Comparison of ENCODE assay signal across 8 cellular contexts in the genomic region with DNA sequence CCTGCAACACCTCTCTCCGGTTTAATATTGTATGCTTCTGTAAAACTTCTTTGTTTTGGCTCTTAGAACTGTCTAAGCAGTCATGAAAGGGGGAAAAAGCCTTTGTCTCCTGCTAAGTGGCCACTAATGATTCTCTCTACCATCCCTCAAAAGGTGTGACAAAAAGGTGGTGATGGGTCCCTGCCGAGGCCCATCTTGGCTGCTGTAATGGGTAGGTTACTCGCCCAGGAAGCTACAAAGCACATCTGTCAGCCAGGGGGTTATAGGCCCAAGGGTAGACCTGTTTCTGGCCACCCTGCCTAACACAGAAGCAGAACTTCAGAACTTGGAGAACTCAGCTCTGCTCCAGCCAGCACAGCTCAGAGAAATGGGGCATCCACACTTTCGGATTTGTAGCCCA. TPM values are rescaled to one million over a fixed set of nuclear protein-coding genes. Genes with fewer than 3 reads are reported as not detected.
DNase-seq lines count a peak whose midpoint lies in the region; ATAC-seq and TF ChIP-seq lines count a peak whose summit lies in the region.

No MANE protein-coding gene starts in this region.

- no peaks in the 10 kb centered on the region; the same call in 1 of the 2 replicates for H4K20me1 ChIP-seq in MM.1S (ENCODE audit: insufficient read depth, low read length)

- H3K4me3 ChIP-seq in AG09309 (ENCODE audit: control insufficient read depth, low read depth, low read length) = peak overlapping the region; percentile 81
- no peak overlapping the region for H3K4me3 ChIP-seq in MM.1S (ENCODE audit: low read length)

- H3K4me3 Mint-ChIP-seq in dendritic cell treated with granulocyte-macrophage colony-stimulating factor and Interleukin-4, amounts not matched to agents 40 ng/mL and 50 ng/mL, for 4 days = peak overlapping the region; percentile 82
- H3K4me3 Mint-ChIP-seq in natural killer cell = peak overlapping the region; percentile 92

- peaks cover 57% of the 10 kb centered on the region for H3K4me1 Mint-ChIP-seq in dendritic cell treated with granulocyte-macrophage colony-stimulating factor and Interleukin-4, amounts not matched to agents 40 ng/mL and 50 ng/mL, for 4 days (ENCODE audit: low read depth)
- H3K4me1 Mint-ChIP-seq in natural killer cell = peaks cover 32 to 56% of the 10 kb centered on the region in 2 donors

- H3K9ac ChIP-seq in MM.1S (ENCODE audit: low read length) = no peak overlapping the region

- H3K27ac ChIP-seq in MM.1S (ENCODE audit: low read length) = no peak overlapping the region

- no peaks in the 10 kb centered on the region for H3K9me3 ChIP-seq in MM.1S (replicated peaks; ENCODE audit: insufficient read depth, low read length)

- H3K79me2 ChIP-seq in MM.1S (ENCODE audit: low read length) = peaks cover 62% of the 10 kb centered on the region

- TF ChIP-seq CTCF in AG09309 (IDR thresholded peaks at IDR 0.05; ENCODE audit: control insufficient read depth, insufficient read depth, low read depth, low read length, missing control alignments) = no peak
- no peak for TF ChIP-seq CTCF in MM.1S (IDR thresholded peaks at IDR 0.05; ENCODE audit: low read length)
- no peak for TF ChIP-seq CTCF in natural killer cell (IDR thresholded peaks at IDR 0.05)

- no peaks in the 10 kb centered on the region for H3K36me3 ChIP-seq in MM.1S (replicated peaks; ENCODE audit: insufficient read depth, low read length)

- peak overlapping the region; percentile 74; the same call in 1 of the 2 replicates for H3K4me2 ChIP-seq in MM.1S (ENCODE audit: low read depth, low read length)

- no peak overlapping the region for H3K27ac Mint-ChIP-seq in dendritic cell treated with granulocyte-macrophage colony-stimulating factor and Interleukin-4, amounts not matched to agents 40 ng/mL and 50 ng/mL, for 4 days
- peak overlapping the region; percentile 45 to 66 for H3K27ac Mint-ChIP-seq in natural killer cell

- H3K27me3 Mint-ChIP-seq in dendritic cell treated with granulocyte-macrophage colony-stimulating factor and Interleukin-4, amounts not matched to agents 40 ng/mL and 50 ng/mL, for 4 days = peaks cover 27% of the 10 kb centered on the region
- peaks cover 0 to 5% of the 10 kb centered on the region in 2 donors for H3K27me3 Mint-ChIP-seq in natural killer cell (ENCODE audit: low read depth in 2 of 2)

- no peaks in the 10 kb centered on the region for H3K27me3 ChIP-seq in MM.1S (replicated peaks; ENCODE audit: insufficient read depth, low read length)

- H3K9me2 ChIP-seq in MM.1S (replicated peaks; ENCODE audit: insufficient read depth, low read length) = no peaks in the 10 kb centered on the region

- no peaks in the 10 kb centered on the region for H3F3A ChIP-seq in MM.1S (ENCODE audit: insufficient read depth, low read length)

- intact Hi-C loops in dendritic cell treated with granulocyte-macrophage colony-stimulating factor and Interleukin-4, amounts not matched to agents 40 ng/mL and 50 ng/mL, for 4 days (cut with micrococcal nuclease) = no loop called here
- intact Hi-C loops in natural killer cell (cut with micrococcal nuclease) = no loop called here

- peaks cover 23% of the 10 kb centered on the region for H3K4me1 ChIP-seq in MM.1S (ENCODE audit: low read length)

- no peak overlapping the region for H2AFZ ChIP-seq in MM.1S (ENCODE audit: low read length)

- ATAC-seq in natural killer cell (no peak), HG02981 (IDR thresholded peaks at IDR 0.05; ENCODE audit: unreplicated experiment) (no peak)

- peaks cover 7% of the 10 kb centered on the region for H3K36me3 Mint-ChIP-seq in dendritic cell treated with granulocyte-macrophage colony-stimulating factor and Interleukin-4, amounts not matched to agents 40 ng/mL and 50 ng/mL, for 4 days (ENCODE audit: low read depth)
- H3K36me3 Mint-ChIP-seq in natural killer cell = no peaks in the 10 kb centered on the region

- no peaks in the 10 kb centered on the region for H3K9me3 Mint-ChIP-seq in dendritic cell treated with granulocyte-macrophage colony-stimulating factor and Interleukin-4, amounts not matched to agents 40 ng/mL and 50 ng/mL, for 4 days
- no peaks in the 10 kb centered on the region for H3K9me3 Mint-ChIP-seq in natural killer cell

- DNase-seq in AG09309 (ENCODE audit: low read depth) (no peak), MM.1S (no peak), natural killer cell (no peak), retina (no peak), kidney glomerular epithelial cell (lab: John Stamatoyannopoulos, UW) (no peak), DMS114 treated with DMSO at 0.1 percent for 48 hours (lab: John Stamatoyannopoulos, UW; ENCODE audit: unreplicated experiment) (no peak)

RNA-seq across cellular contexts. Expression of a gene that starts 1.6 kb away (rescaled TPM):
- 10 to 100 TPM; 18.9 to 20.6 (median 19.2) TPM for total RNA-seq in natural killer cell

RNA-seq across cellular contexts. Expression of a gene that starts 1.9 kb away (rescaled TPM):
- not detected for total RNA-seq in natural killer cell
